ENCODE assay signal across 2 cellular contexts in genomic region chr10:13834581-13835286, GRCh38.
TF ChIP-seq lines count a peak whose summit lies in the region.

No MANE protein-coding gene starts in this region.

TF ChIP-seq in liver, 16 proteins besides CTCF, POLR2A, EP300 and RAD21 (continued from another document):
- TF ChIP-seq REST (IDR thresholded peaks at IDR 0.05) (no peak), EGR1 (IDR thresholded peaks at IDR 0.05; ENCODE audit: low read depth in 2 of 2) (no peak), FOXA1 (IDR thresholded peaks at IDR 0.05) (no peak), ZBTB33 (IDR thresholded peaks at IDR 0.05) (no peak)

TF ChIP-seq in HepG2, 621 proteins besides CTCF, POLR2A, EP300 and RAD21:
- TF ChIP-seq ZBTB40 (IDR thresholded peaks at IDR 0.05): no peak
- no peak for TF ChIP-seq ZBTB40 (CRISPR knock-in tag; IDR thresholded peaks at IDR 0.05)
- TF ChIP-seq PPARG (CRISPR knock-in tag; conservative IDR thresholded peaks at IDR 0.05): no peak
- TF ChIP-seq ZBTB46 (CRISPR knock-in tag; IDR thresholded peaks at IDR 0.05; ENCODE audit: borderline replicate concordance): no peak
- TF ChIP-seq ZNF350 (CRISPR knock-in tag; IDR thresholded peaks at IDR 0.05; ENCODE audit: borderline replicate concordance, low read depth): no peak
- no peak for TF ChIP-seq RNF219 (CRISPR knock-in tag; IDR thresholded peaks at IDR 0.05)
- no peak for TF ChIP-seq ZNF780A (CRISPR knock-in tag; IDR thresholded peaks at IDR 0.05)
- TF ChIP-seq PRDM15 (CRISPR knock-in tag; IDR thresholded peaks at IDR 0.05): no peak
- no peak for TF ChIP-seq KLF12 (CRISPR knock-in tag; IDR thresholded peaks at IDR 0.05; ENCODE audit: borderline replicate concordance)
- no peak for TF ChIP-seq AGO1 (IDR thresholded peaks at IDR 0.05; ENCODE audit: low read depth, low read length, poor library complexity, severe bottlenecking)
- TF ChIP-seq RBFOX2 (IDR thresholded peaks at IDR 0.05; ENCODE audit: low read depth, low read length): no peak
- TF ChIP-seq MAZ (IDR thresholded peaks at IDR 0.05; ENCODE audit: borderline replicate concordance, low read depth, low read length): no peak
- no peak for TF ChIP-seq MAZ (CRISPR knock-in tag; IDR thresholded peaks at IDR 0.05; ENCODE audit: low read depth)
- no peak for TF ChIP-seq ZNF512B (CRISPR knock-in tag; IDR thresholded peaks at IDR 0.05; ENCODE audit: borderline replicate concordance)
- no peak for TF ChIP-seq ZNF484 (CRISPR knock-in tag; IDR thresholded peaks at IDR 0.05; ENCODE audit: borderline replicate concordance, low read depth)
- TF ChIP-seq POGK (CRISPR knock-in tag; conservative IDR thresholded peaks at IDR 0.05): no peak
- TF ChIP-seq SIN3A (IDR thresholded peaks at IDR 0.05; ENCODE audit: borderline replicate concordance, low read depth, low read length): no peak
- no peak for TF ChIP-seq SOX13 (IDR thresholded peaks at IDR 0.05)
- no peak for TF ChIP-seq SOX13 (CRISPR knock-in tag; conservative IDR thresholded peaks at IDR 0.05 in 1 of 2, IDR thresholded peaks at IDR 0.05 in 1 of 2)
